Comparison of ENCODE assay signal across 9 cellular contexts in genomic region chr10:5447611-5448071, GRCh38. TPM values are rescaled to one million over a fixed set of nuclear protein-coding genes. Genes with fewer than 3 reads are reported as not detected.
DNase-seq lines count a peak whose midpoint lies in the region; ATAC-seq and TF ChIP-seq lines count a peak whose summit lies in the region.
"Had no signal": no experiment of that assay in that cellular context is flagged by ENCODE, and none has a peak within 500 bp of the region (broad histone marks: within the 10 kb centered on the region; RNA-seq: fewer than 3 reads in every experiment).

No MANE protein-coding gene starts in this region.

- no peaks in the 10 kb centered on the region for H3K36me3 ChIP-seq in Panc1 (ENCODE audit: control insufficient read depth, insufficient read depth, low read length)

- BruUV-seq in Panc1 (replicated peaks; lab: Mats Ljungman, UMichigan), result no TSS peak

- ATAC-seq in activated CD4-positive, CD25-positive, alpha-beta regulatory T cell treated with anti-CD3 and anti-CD28 coated beads, Interleukin-2, amount 50 U/mL, for 24 hours, result peak; percentile 71 to 80
- ATAC-seq in HG02678 (IDR thresholded peaks at IDR 0.05; ENCODE audit: unreplicated experiment), result peak; percentile 52
- no peak for ATAC-seq in Panc1

- no peaks in the 10 kb centered on the region for H3K9me3 ChIP-seq in Panc1 (ENCODE audit: control insufficient read depth, insufficient read depth, low read depth, low read length)

- POLR2A ChIA-PET in Panc1 (lab: Charles Lee), result interaction anchor here (0.6 kb wide), 1 partner anchor 175 kb away, joined by 3 read pairs; no protein-coding TSS in a partner anchor

- peak overlapping the region; percentile 52 for H3K27ac ChIP-seq in Panc1 (ENCODE audit: low read length)

- H3K4me1 ChIP-seq in Panc1 (ENCODE audit: control insufficient read depth, insufficient read depth, low read length), result peaks cover 13% of the 10 kb centered on the region

- H3K27me3 ChIP-seq in Panc1 (ENCODE audit: control insufficient read depth, insufficient read depth, low read length), result no peaks in the 10 kb centered on the region

- CTCF ChIA-PET in Panc1 (lab: Charles Lee), result interaction anchor here (1.1 kb wide), 1 partner anchor 175 kb away, joined by 3 read pairs; no protein-coding TSS in a partner anchor

- H3K4me1 Mint-ChIP-seq in progenitor cell of endocrine pancreas (ENCODE audit: low read depth), result peaks cover 34% of the 10 kb centered on the region

- peaks cover 4% of the 10 kb centered on the region for H3K36me3 Mint-ChIP-seq in progenitor cell of endocrine pancreas (ENCODE audit: insufficient read depth)

- H3K4me3 ChIP-seq in Panc1 (ENCODE audit: low read depth in 2 of 2, low read length in 2 of 2), result peak overlapping the region; percentile 44 to 67
- H3K4me3 ChIP-seq in epithelial cell of proximal tubule (ENCODE audit: low read depth, low read length), result peak overlapping the region; percentile 69

- no peaks in the 10 kb centered on the region for H3K27me3 Mint-ChIP-seq in progenitor cell of endocrine pancreas

- H3K9me3 Mint-ChIP-seq in progenitor cell of endocrine pancreas (ENCODE audit: low read depth), result no peaks in the 10 kb centered on the region

- no peak for DNase-seq in activated CD4-positive, CD25-positive, alpha-beta regulatory T cell treated with anti-CD3 and anti-CD28 coated beads, Interleukin-2, amount 50 U/mL, for 72 hours
- DNase-seq in Panc1 (ENCODE audit: low read depth, low spot score) (no peak), epithelial cell of proximal tubule (ENCODE audit: low read depth) (no peak), progenitor cell of endocrine pancreas (ENCODE audit: low spot score, unreplicated experiment) (no peak), 8988T (no peak), ureter (ENCODE audit: low spot score) (no peak)

- in situ Hi-C loops in Panc1 (cut with HindIII; ENCODE audit: low pct_unique_long_range_greater_than_20kb, low sequenced_read_pairs), result no loop called here

- peak overlapping the region; percentile 95 for H3K4me3 Mint-ChIP-seq in progenitor cell of endocrine pancreas (ENCODE audit: low read depth)

- H3K27ac Mint-ChIP-seq in progenitor cell of endocrine pancreas, result peak overlapping the region; percentile 95

- intact Hi-C loops in Panc1 (cut with micrococcal nuclease; ENCODE audit: unreplicated experiment), result no loop called here

- TF ChIP-seq CTCF in Panc1 (IDR thresholded peaks at IDR 0.05) (no peak), epithelial cell of proximal tubule (conservative IDR thresholded peaks at IDR 0.05; ENCODE audit: low read depth, low read length) (no peak), progenitor cell of endocrine pancreas (IDR thresholded peaks at IDR 0.05; ENCODE audit: unreplicated experiment) (no peak)

RNA-seq across cellular contexts. Expression of gene NET1, which starts 35.3 kb away (rescaled TPM):
- total RNA-seq in Panc1 (2021; ENCODE audit: unreplicated experiment), result 28.6 TPM
- polyA plus RNA-seq in Panc1 (2012; ENCODE audit: insufficient read length), result 18.6 TPM
- total RNA-seq in epithelial cell of proximal tubule, result 82.3 and 122 TPM in 2 replicates
- total RNA-seq in progenitor cell of endocrine pancreas, result 97.5 and 103 TPM in 2 replicates
- 133 TPM for total RNA-seq in ureter

RNA-seq across cellular contexts. Expression of gene TUBAL3, which starts 43.0 kb away (rescaled TPM):
- not detected for total RNA-seq in Panc1 (2021; ENCODE audit: unreplicated experiment)
- polyA plus RNA-seq in Panc1 (2012; ENCODE audit: insufficient read length), result not detected
- not detected in 2 replicates for total RNA-seq in epithelial cell of proximal tubule
- total RNA-seq in progenitor cell of endocrine pancreas, result not detected in 2 replicates
- total RNA-seq in ureter, result not detected

RNA-seq across cellular contexts. Expression of gene CALML5, which starts 51.7 kb away (rescaled TPM):
- total RNA-seq in Panc1 (2021; ENCODE audit: unreplicated experiment) (not detected), epithelial cell of proximal tubule (0.65 TPM in 1 of 2 replicates, not detected in the other), progenitor cell of endocrine pancreas (not detected in 2 replicates), ureter (not detected)
- polyA plus RNA-seq in Panc1 (2012; ENCODE audit: insufficient read length), result not detected
- total RNA-seq: Daoy had no signal
